In the genomic region with DNA sequence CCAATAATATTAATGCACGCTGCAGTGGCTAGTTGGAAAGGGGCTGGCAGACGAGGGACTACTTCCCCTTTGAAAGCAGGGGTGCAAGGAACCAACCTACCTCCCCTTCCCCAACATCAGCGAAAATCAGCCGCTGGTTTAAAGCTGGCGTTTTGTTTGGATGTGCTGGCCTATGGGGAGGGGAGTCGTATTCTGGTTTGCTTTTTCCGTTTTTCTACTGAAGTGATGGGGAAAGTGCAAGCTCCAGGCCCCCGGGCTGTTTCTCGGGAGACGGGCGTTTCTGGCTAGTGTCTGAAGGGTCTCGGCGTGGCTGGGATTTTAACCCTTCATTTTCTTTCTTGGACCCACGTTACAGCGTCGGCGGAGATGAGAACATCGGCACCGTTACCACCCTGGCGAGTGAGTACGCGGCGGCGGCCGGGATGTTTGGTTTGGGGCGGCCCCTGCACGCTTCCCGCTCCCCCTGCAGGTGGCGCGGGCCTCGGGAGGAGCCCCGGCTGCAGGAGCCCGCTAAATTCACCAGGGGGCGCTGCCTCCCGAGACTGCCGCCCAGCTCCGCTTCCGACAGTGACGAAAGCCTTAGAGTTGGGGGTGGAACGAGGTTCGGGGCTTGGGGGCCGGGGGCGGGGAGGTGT, we compare ENCODE assay signal across 8 cellular contexts.
DNase-seq lines count a peak whose midpoint lies in the region; ATAC-seq and TF ChIP-seq lines count a peak whose summit lies in the region.

No MANE protein-coding gene starts in this region.

- H3K4me2 ChIP-seq in neural cell (ENCODE audit: low read length), result peak overlapping the region; percentile 43

- peaks cover 13% of the 10 kb centered on the region for H3K27me3 Mint-ChIP-seq in stimulated activated naive CD8-positive, alpha-beta T cell treated with anti-CD3 and anti-CD28 coated beads, Interleukin-15, amount 100 ng/mL, for 72 hours

- peak overlapping the region; percentile 68 for H3K9ac ChIP-seq in neural cell (ENCODE audit: low read length)

- H3K27ac ChIP-seq in RWPE2 (ENCODE audit: poor library complexity, severe bottlenecking), result peak overlapping the region; percentile 88
- H3K27ac ChIP-seq in neural cell (ENCODE audit: low read length), result peak overlapping the region; percentile 45

- no peaks in the 10 kb centered on the region for H3K9me2 ChIP-seq in neural cell (ENCODE audit: insufficient read depth, low read length)

- peak overlapping the region; percentile 73 for H2AFZ ChIP-seq in neural cell (ENCODE audit: low read depth, low read length)

- peaks cover 9% of the 10 kb centered on the region for H3K4me1 Mint-ChIP-seq in stimulated activated naive CD8-positive, alpha-beta T cell treated with anti-CD3 and anti-CD28 coated beads, Interleukin-15, amount 100 ng/mL, for 72 hours

- no peaks in the 10 kb centered on the region for H3K9me3 Mint-ChIP-seq in stimulated activated naive CD8-positive, alpha-beta T cell treated with anti-CD3 and anti-CD28 coated beads, Interleukin-15, amount 100 ng/mL, for 72 hours

- peak overlapping the region; percentile 46 for H3K4me3 ChIP-seq in H7 (ENCODE audit: insufficient read depth, low read depth, low read length)
- H3K4me3 ChIP-seq in RWPE2 (ENCODE audit: severe bottlenecking), result peak overlapping the region; percentile 29
- peak overlapping the region; percentile 63 for H3K4me3 ChIP-seq in neural cell (ENCODE audit: low read length)

- peak; percentile 94 for DNase-seq in ELF-1 (ENCODE audit: low read depth, low spot score)
- peak; percentile 96 for DNase-seq in H7
- peak; percentile 88 for DNase-seq in LoVo (ENCODE audit: low spot score)
- no peak for DNase-seq in RWPE2 (ENCODE audit: low spot score)
- DNase-seq in activated gamma-delta T cell (lab: John Stamatoyannopoulos, UW), result peak; percentile 60
- peak; percentile 59 for DNase-seq in fibroblast of the conjunctiva (ENCODE audit: low read depth)
- peak; percentile 91 to 93 for DNase-seq in stimulated activated naive CD8-positive, alpha-beta T cell treated with anti-CD3 and anti-CD28 coated beads, Interleukin-15, amount 100 ng/mL, for 72 hours

- TF ChIP-seq CTCF in RWPE2 (IDR thresholded peaks at IDR 0.05; ENCODE audit: poor library complexity, severe bottlenecking) (peak; percentile 100), neural cell (IDR thresholded peaks at IDR 0.05; ENCODE audit: poor library complexity, severe bottlenecking) (peak; percentile 98)

- peak overlapping the region; percentile 66 to 82 for H3K27ac Mint-ChIP-seq in stimulated activated naive CD8-positive, alpha-beta T cell treated with anti-CD3 and anti-CD28 coated beads, Interleukin-15, amount 100 ng/mL, for 72 hours

- no peak for TF ChIP-seq EP300 in neural cell (conservative IDR thresholded peaks at IDR 0.05; ENCODE audit: poor library complexity, severe bottlenecking)

- peaks cover 24% of the 10 kb centered on the region for H3K4me1 ChIP-seq in RWPE2 (ENCODE audit: insufficient read depth, poor library complexity, severe bottlenecking)

- H3K36me3 ChIP-seq in H7 (replicated peaks; ENCODE audit: control insufficient read depth, insufficient read depth, low read length) (no peaks in the 10 kb centered on the region), RWPE2 (ENCODE audit: low read depth) (no peaks in the 10 kb centered on the region), neural cell (ENCODE audit: insufficient read depth, low read length) (no peaks in the 10 kb centered on the region)

- H4K20me1 ChIP-seq in neural cell (ENCODE audit: insufficient read depth), result no peaks in the 10 kb centered on the region

- H3K79me2 ChIP-seq in neural cell (replicated peaks; ENCODE audit: insufficient read depth, low read length), result no peaks in the 10 kb centered on the region

- H3K9me3 ChIP-seq in RWPE2 (ENCODE audit: severe bottlenecking), result no peaks in the 10 kb centered on the region
- no peaks in the 10 kb centered on the region for H3K9me3 ChIP-seq in neural cell (ENCODE audit: low read length)

- TF ChIP-seq RAD21 in neural cell (conservative IDR thresholded peaks at IDR 0.05), result peak; percentile 83

- ATAC-seq in RWPE2 (ENCODE audit: low read depth), result peak; percentile 74
- peak; percentile 98 for ATAC-seq in stimulated activated naive CD8-positive, alpha-beta T cell treated with anti-CD3 and anti-CD28 coated beads, Interleukin-15, amount 100 ng/mL, for 72 hours

- H3K4me3 Mint-ChIP-seq in stimulated activated naive CD8-positive, alpha-beta T cell treated with anti-CD3 and anti-CD28 coated beads, Interleukin-15, amount 100 ng/mL, for 72 hours, result peak overlapping the region; percentile 88

- H3F3A ChIP-seq in neural cell (ENCODE audit: insufficient read depth, low read length, poor library complexity, severe bottlenecking), result no peaks in the 10 kb centered on the region

- H3K27me3 ChIP-seq in H7 (ENCODE audit: control insufficient read depth, insufficient read depth, low read length) (peaks cover 2% of the 10 kb centered on the region; the same call in 1 of the 2 replicates), RWPE2 (ENCODE audit: insufficient read depth, poor library complexity, severe bottlenecking) (no peaks in the 10 kb centered on the region), neural cell (ENCODE audit: insufficient read depth, low read depth, low read length) (no peaks in the 10 kb centered on the region)

TF ChIP-seq in neural cell, 6 proteins besides CTCF, POLR2A, EP300 and RAD21:
- TF ChIP-seq POLR2AphosphoS5 (IDR thresholded peaks at IDR 0.05), result peak; percentile 52
- TF ChIP-seq, protein P1, sequence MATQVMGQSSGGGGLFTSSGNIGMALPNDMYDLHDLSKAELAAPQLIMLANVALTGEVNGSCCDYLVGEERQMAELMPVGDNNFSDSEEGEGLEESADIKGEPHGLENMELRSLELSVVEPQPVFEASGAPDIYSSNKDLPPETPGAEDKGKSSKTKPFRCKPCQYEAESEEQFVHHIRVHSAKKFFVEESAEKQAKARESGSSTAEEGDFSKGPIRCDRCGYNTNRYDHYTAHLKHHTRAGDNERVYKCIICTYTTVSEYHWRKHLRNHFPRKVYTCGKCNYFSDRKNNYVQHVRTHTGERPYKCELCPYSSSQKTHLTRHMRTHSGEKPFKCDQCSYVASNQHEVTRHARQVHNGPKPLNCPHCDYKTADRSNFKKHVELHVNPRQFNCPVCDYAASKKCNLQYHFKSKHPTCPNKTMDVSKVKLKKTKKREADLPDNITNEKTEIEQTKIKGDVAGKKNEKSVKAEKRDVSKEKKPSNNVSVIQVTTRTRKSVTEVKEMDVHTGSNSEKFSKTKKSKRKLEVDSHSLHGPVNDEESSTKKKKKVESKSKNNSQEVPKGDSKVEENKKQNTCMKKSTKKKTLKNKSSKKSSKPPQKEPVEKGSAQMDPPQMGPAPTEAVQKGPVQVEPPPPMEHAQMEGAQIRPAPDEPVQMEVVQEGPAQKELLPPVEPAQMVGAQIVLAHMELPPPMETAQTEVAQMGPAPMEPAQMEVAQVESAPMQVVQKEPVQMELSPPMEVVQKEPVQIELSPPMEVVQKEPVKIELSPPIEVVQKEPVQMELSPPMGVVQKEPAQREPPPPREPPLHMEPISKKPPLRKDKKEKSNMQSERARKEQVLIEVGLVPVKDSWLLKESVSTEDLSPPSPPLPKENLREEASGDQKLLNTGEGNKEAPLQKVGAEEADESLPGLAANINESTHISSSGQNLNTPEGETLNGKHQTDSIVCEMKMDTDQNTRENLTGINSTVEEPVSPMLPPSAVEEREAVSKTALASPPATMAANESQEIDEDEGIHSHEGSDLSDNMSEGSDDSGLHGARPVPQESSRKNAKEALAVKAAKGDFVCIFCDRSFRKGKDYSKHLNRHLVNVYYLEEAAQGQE (IDR thresholded peaks at IDR 0.05; ENCODE audit: borderline replicate concordance), result no peak
- TF ChIP-seq TAF1 (IDR thresholded peaks at IDR 0.05; ENCODE audit: low read depth), result no peak
- peak; percentile 88 for TF ChIP-seq SMC3 (conservative IDR thresholded peaks at IDR 0.05; ENCODE audit: poor library complexity)
- TF ChIP-seq EZH2 (IDR thresholded peaks at IDR 0.05; ENCODE audit: borderline replicate concordance, insufficient read depth, low read length, poor library complexity, severe bottlenecking), result no peak
- peak; percentile 42 for TF ChIP-seq MXI1 (conservative IDR thresholded peaks at IDR 0.05; ENCODE audit: poor library complexity, severe bottlenecking)
